Comparison of ENCODE assay signal across 9 cellular contexts in the genomic region with DNA sequence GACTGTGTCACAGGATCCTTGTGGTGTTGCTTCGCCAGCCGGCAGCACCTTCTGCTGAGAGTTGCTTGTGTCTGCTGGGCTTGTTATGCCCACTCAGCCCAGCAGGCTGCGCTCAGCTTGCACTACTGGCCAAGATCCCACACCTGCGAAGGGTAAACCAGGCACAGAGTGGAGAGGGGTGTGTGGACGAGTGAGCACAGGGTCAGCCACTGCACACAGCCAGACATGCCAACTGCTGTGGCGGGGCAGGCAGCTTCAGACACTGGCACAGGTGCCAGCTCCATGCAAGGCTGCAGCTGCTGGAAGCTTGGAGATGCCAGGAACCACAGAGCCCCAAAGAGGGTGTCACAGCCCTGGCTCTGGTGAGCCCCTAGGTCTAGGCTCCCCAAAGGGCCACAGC.
DNase-seq lines count a peak whose midpoint lies in the region; ATAC-seq and TF ChIP-seq lines count a peak whose summit lies in the region.
"Had no signal": no experiment of that assay in that cellular context is flagged by ENCODE, and none has a peak within 500 bp of the region (broad histone marks: within the 10 kb centered on the region; RNA-seq: fewer than 3 reads in every experiment).

No MANE protein-coding gene starts in this region.

- no TSS peak for BruUV-seq in Caco-2 (replicated peaks; lab: Mats Ljungman, UMichigan)

- H3K9me3 Mint-ChIP-seq in Caco-2 (ENCODE audit: unreplicated experiment) (no peaks in the 10 kb centered on the region), T-cell (no peaks in the 10 kb centered on the region), immature natural killer cell (peaks cover 0 to 6% (median 0%) of the 10 kb centered on the region in 6 donors), CD14-positive monocyte (peaks cover 0 to 5% (median 2%) of the 10 kb centered on the region in 7 donors)

- WGBS in right lobe of liver (ENCODE audit: insufficient coverage, low coverage, low lambda C conversion rate, missing lambda C conversion rate): 0% methylated on average over 1 of the region's 6 CpGs

- H3K27me3 ChIP-seq in Caco-2 (replicated peaks; ENCODE audit: control insufficient read depth, insufficient read depth, low read length): no peaks in the 10 kb centered on the region
- no peaks in the 10 kb centered on the region for H3K27me3 ChIP-seq in H7 (ENCODE audit: control insufficient read depth, insufficient read depth, low read length)
- no peaks in the 10 kb centered on the region for H3K27me3 ChIP-seq in right lobe of liver

- POLR2A ChIA-PET in Caco-2 (lab: Charles Lee): no interaction called here
- POLR2A ChIA-PET in T-cell (lab: Charles Lee): no interaction called here

- ATAC-seq in right lobe of liver (peak; percentile 26 to 43 (median 34)), T-cell (replicated peaks in 1 of 4) (no peak), GM18520 (IDR thresholded peaks at IDR 0.05; ENCODE audit: unreplicated experiment) (no peak)

- TF ChIP-seq CTCF in Caco-2 (IDR thresholded peaks at IDR 0.05; ENCODE audit: insufficient read depth in 1 of 2, low read depth in 1 of 2, low read length in 1 of 2, severe bottlenecking in 1 of 2, unreplicated experiment in 1 of 2) (peak; percentile 31 to 33), right lobe of liver (IDR thresholded peaks at IDR 0.05) (peak in 1 of 4 donors; percentile 21), CD14-positive monocyte (IDR thresholded peaks at IDR 0.05) (no peak)

- DNase-seq in Caco-2: peak; percentile 13 to 39
- DNase-seq in H7: peak; percentile 44
- peak; percentile 7 for DNase-seq in UCSD-AML1 (lab: John Stamatoyannopoulos, UW; ENCODE audit: unreplicated experiment)
- DNase-seq in right lobe of liver: peak in 1 of 3 donors; percentile 46
- DNase-seq in T-cell: no peak
- DNase-seq in immature natural killer cell: no peak
- no peak for DNase-seq in CD14-positive monocyte (ENCODE audit: low spot score)

- H3K4me1 Mint-ChIP-seq in Caco-2 (ENCODE audit: low read depth, unreplicated experiment) (no peaks in the 10 kb centered on the region), T-cell (no peaks in the 10 kb centered on the region), immature natural killer cell (no peaks in the 10 kb centered on the region), CD14-positive monocyte (peaks cover 13% of the 10 kb centered on the region)

- no peaks in the 10 kb centered on the region; the same call in 1 of the 2 replicates for H3K9me3 ChIP-seq in Caco-2
- H3K9me3 ChIP-seq in right lobe of liver: no peaks in the 10 kb centered on the region
- H3K9me3 ChIP-seq: psoas muscle had no signal

- H3K4me3 ChIP-seq in Caco-2 (ENCODE audit: low read depth, low read length) (no peak overlapping the region), H7 (ENCODE audit: insufficient read depth, low read depth, low read length) (no peak overlapping the region), right lobe of liver (no peak overlapping the region)
- H3K4me3 ChIP-seq: psoas muscle had no signal

- no peak overlapping the region for H3K27ac ChIP-seq in right lobe of liver
- H3K27ac ChIP-seq: psoas muscle had no signal

- CTCF ChIA-PET in Caco-2 (lab: Charles Lee): no interaction called here
- CTCF ChIA-PET in T-cell (lab: Charles Lee): no interaction called here

- H3K27ac Mint-ChIP-seq in Caco-2 (ENCODE audit: unreplicated experiment) (no peak overlapping the region), T-cell (no peak overlapping the region), immature natural killer cell (no peak overlapping the region), CD14-positive monocyte (no peak overlapping the region)

- H3K36me3 ChIP-seq in Caco-2 (ENCODE audit: control insufficient read depth, insufficient read depth, low read length): no peaks in the 10 kb centered on the region
- no peaks in the 10 kb centered on the region for H3K36me3 ChIP-seq in H7 (replicated peaks; ENCODE audit: control insufficient read depth, insufficient read depth, low read length)
- no peaks in the 10 kb centered on the region for H3K36me3 ChIP-seq in right lobe of liver

- H3K27me3 Mint-ChIP-seq in Caco-2 (ENCODE audit: insufficient read depth, unreplicated experiment) (no peaks in the 10 kb centered on the region), T-cell (peaks cover 0 to 8% of the 10 kb centered on the region in 2 donors), immature natural killer cell (ENCODE audit: low read depth in 3 of 3) (peaks cover 0 to 2% (median 2%) of the 10 kb centered on the region in 3 donors), CD14-positive monocyte (ENCODE audit: low read depth in 3 of 3) (peaks cover 0 to 2% (median 0%) of the 10 kb centered on the region in 3 donors)

- H3K36me3 Mint-ChIP-seq in Caco-2 (ENCODE audit: insufficient read depth, unreplicated experiment) (no peaks in the 10 kb centered on the region), T-cell (no peaks in the 10 kb centered on the region), immature natural killer cell (no peaks in the 10 kb centered on the region), CD14-positive monocyte (no peaks in the 10 kb centered on the region)

- intact Hi-C loops in Caco-2 (cut with micrococcal nuclease; ENCODE audit: unreplicated experiment): loop anchor here (2.0 kb wide), 1 partner anchor 129 kb away; no protein-coding TSS in a partner anchor
- intact Hi-C loops in right lobe of liver (cut with DNase I): no loop called here
- intact Hi-C loops in CD14-positive monocyte (cut with micrococcal nuclease): no loop called here

- no peak for TF ChIP-seq POLR2A in right lobe of liver (IDR thresholded peaks at IDR 0.05)

- no peak overlapping the region for H3K4me3 Mint-ChIP-seq in Caco-2 (ENCODE audit: unreplicated experiment)
- no peak overlapping the region for H3K4me3 Mint-ChIP-seq in T-cell
- no peak overlapping the region for H3K4me3 Mint-ChIP-seq in immature natural killer cell
- H3K4me3 Mint-ChIP-seq in CD14-positive monocyte: no peak overlapping the region

- H3K4me1 ChIP-seq in Caco-2 (no peaks in the 10 kb centered on the region), right lobe of liver (no peaks in the 10 kb centered on the region)

Comparison
In these comparisons a context has a peak if more than half of its experiments do, and no peak if none do; other contexts are left out.
1. DNase-seq: peak in Caco-2 (2 of 2), H7 (single experiment) and UCSD-AML1 (single experiment); none in T-cell (0 of 34), immature natural killer cell (0 of 3) and CD14-positive monocyte (single experiment).
2. ATAC-seq: peak in right lobe of liver (4 of 4); none in T-cell (0 of 4) and GM18520 (single experiment).